In genomic region chr2:216741223-216741593, GRCh38 we compare ENCODE assay signal across 16 cellular contexts. TPM values are rescaled to one million over a fixed set of nuclear protein-coding genes. Genes with fewer than 3 reads are reported as not detected.
DNase-seq lines count a peak whose midpoint lies in the region; ATAC-seq, FAIRE-seq and TF ChIP-seq lines count a peak whose summit lies in the region.
"Had no signal": no experiment of that assay in that cellular context is flagged by ENCODE, and none has a peak within 500 bp of the region (broad histone marks: within the 10 kb centered on the region; RNA-seq: fewer than 3 reads in every experiment).

No MANE protein-coding gene starts in this region.

- peaks cover 2 to 31% of the 10 kb centered on the region in 2 experiments for H3K27me3 ChIP-seq in K562 (ENCODE audit: control insufficient read depth in 2 of 2, insufficient read depth in 2 of 2, low read length in 2 of 2)
- no peaks in the 10 kb centered on the region for H3K27me3 ChIP-seq in parathyroid adenoma (ENCODE audit: control insufficient read depth, insufficient read depth, low read length)
- no peaks in the 10 kb centered on the region for H3K27me3 ChIP-seq in transverse colon

- DNase-seq in K562 (ENCODE audit: extremely low read depth in 1 of 4, low spot score in 3 of 4) (no peak), left lobe of liver (ENCODE audit: low spot score) (no peak), transverse colon (no peak), ureter (ENCODE audit: low spot score) (no peak), amygdala (lab: John Stamatoyannopoulos, UW) (no peak)
- DNase-seq: ACHN; Caco-2; CD4-positive, CD25-positive, alpha-beta regulatory T cell; NCI-H187 treated with DMSO at 0.1 percent for 48 hours; NCI-H2171; NCI-H446 had no signal

- H3K9ac ChIP-seq in K562 (ENCODE audit: insufficient read depth in 1 of 2, low read depth in 2 of 2, low read length in 2 of 2) (no peak overlapping the region), parathyroid adenoma (no peak overlapping the region)

- WGBS in K562 (ENCODE audit: insufficient coverage, low coverage, missing lambda C conversion rate): 0% methylated on average over 2 of the region's 2 CpGs
- 50 to 65% methylated on average over 1 to 2 of the region's 2 CpGs for WGBS in transverse colon (ENCODE audit: low coverage in 1 of 2), 2 donors

- no peaks in the 10 kb centered on the region for H3K79me2 ChIP-seq in K562 (ENCODE audit: control insufficient read depth, insufficient read depth, low read length)
- no peaks in the 10 kb centered on the region for H3K79me2 ChIP-seq in parathyroid adenoma

- BruUV-seq in K562 (replicated peaks; lab: Mats Ljungman, UMichigan): no TSS peak

- H3K4me2 ChIP-seq in K562 (ENCODE audit: insufficient read depth, low read length) (no peak overlapping the region), parathyroid adenoma (ENCODE audit: low read length) (peak overlapping the region; percentile 39)

- TF ChIP-seq RAD21 in K562 (CRISPR knock-in tag; conservative IDR thresholded peaks at IDR 0.05 in 1 of 2, IDR thresholded peaks at IDR 0.05 in 1 of 2): no peak

- intact Hi-C loops in K562 (cut with micrococcal nuclease): no loop called here
- intact Hi-C loops in transverse colon (cut with DNase I; ENCODE audit: low total_unique reads): no loop called here

- H3K27ac ChIP-seq in K562 (ENCODE audit: extremely low read depth, low read depth, low read length) (no peak overlapping the region), parathyroid adenoma (peak overlapping the region; percentile 27), transverse colon (peak overlapping the region; percentile 76 to 87 (median 82))

- no peak for TF ChIP-seq EP300 in K562 (IDR thresholded peaks at IDR 0.05; ENCODE audit: low read length)
- TF ChIP-seq EP300 in transverse colon (IDR thresholded peaks at IDR 0.05; ENCODE audit: low read depth): no peak

- CTCF ChIA-PET in K562 (lab: Yijun Ruan, JAX; ENCODE audit: low intra/inter-chr PET ratio): no interaction called here

- no peaks in the 10 kb centered on the region for H4K20me1 ChIP-seq in K562 (replicated peaks; ENCODE audit: control insufficient read depth, insufficient read depth, low read length)

- H3K36me3 ChIP-seq in K562 (ENCODE audit: control insufficient read depth, insufficient read depth, low read length) (no peaks in the 10 kb centered on the region), parathyroid adenoma (ENCODE audit: control insufficient read depth, insufficient read depth, low read length) (no peaks in the 10 kb centered on the region), transverse colon (no peaks in the 10 kb centered on the region)

- POLR2A ChIA-PET in K562 (lab: Yijun Ruan, JAX): interaction anchor here (0.7 kb wide), 1 partner anchor 10 kb away, joined by 3 read pairs; no protein-coding TSS in a partner anchor

- H2AFZ ChIP-seq in K562 (ENCODE audit: low read depth, low read length) (no peak overlapping the region), parathyroid adenoma (peak overlapping the region; percentile 57)

- TF ChIP-seq CTCF in K562 (IDR thresholded peaks at IDR 0.05 in 2 of 3, conservative IDR thresholded peaks at IDR 0.05 in 1 of 3; ENCODE audit: insufficient read depth in 2 of 3, low read depth in 1 of 3, low read length in 3 of 3) (no peak), parathyroid adenoma (IDR thresholded peaks at IDR 0.05) (no peak), transverse colon (IDR thresholded peaks at IDR 0.05) (no peak)

- TF ChIP-seq POLR2A in K562 (conservative IDR thresholded peaks at IDR 0.05) (no peak), transverse colon (IDR thresholded peaks at IDR 0.05) (no peak)

- H3K9me1 ChIP-seq in K562 (ENCODE audit: control insufficient read depth, insufficient read depth, low read length): no peaks in the 10 kb centered on the region

- in situ Hi-C loops in K562 (cut with MboI): no loop called here
- in situ Hi-C loops in transverse colon (cut with MboI; ENCODE audit: low pct_ligation_motif_present in 1 of 4, low pct_unique_long_range_greater_than_20kb in 1 of 4, low sequenced_read_pairs in 3 of 4): no loop called here

- H3K4me1 ChIP-seq in K562 (replicated peaks in 1 of 2; ENCODE audit: control insufficient read depth in 2 of 2, insufficient read depth in 2 of 2, low read length in 2 of 2): no peaks in the 10 kb centered on the region; a peak in 1 of 5 replicates
- peaks cover 9% of the 10 kb centered on the region for H3K4me1 ChIP-seq in parathyroid adenoma
- H3K4me1 ChIP-seq in transverse colon: peaks cover 17 to 49% (median 21%) of the 10 kb centered on the region in 4 donors
- H3K4me1 ChIP-seq: Caco-2 had no signal

- H3K9me3 ChIP-seq in K562 (replicated peaks; ENCODE audit: control insufficient read depth, insufficient read depth, low read depth, low read length) (no peaks in the 10 kb centered on the region), parathyroid adenoma (ENCODE audit: control insufficient read depth, low read length) (no peaks in the 10 kb centered on the region), transverse colon (no peaks in the 10 kb centered on the region)
- H3K9me3 ChIP-seq: Caco-2 had no signal

- no peak for ATAC-seq in K562
- ATAC-seq in left lobe of liver: peak; percentile 58
- ATAC-seq in HG03342 (IDR thresholded peaks at IDR 0.05; ENCODE audit: unreplicated experiment): no peak
- no peak for ATAC-seq in GM18520 (IDR thresholded peaks at IDR 0.05; ENCODE audit: unreplicated experiment)

- FAIRE-seq in K562 (lab: Jason Lieb, UNC): no peak
- FAIRE-seq: GM12892 had no signal

- H3K4me3 ChIP-seq in K562: no peak overlapping the region
- no peak overlapping the region for H3K4me3 ChIP-seq in parathyroid adenoma (ENCODE audit: low read depth, low read length)
- H3K4me3 ChIP-seq in transverse colon: no peak overlapping the region

TF ChIP-seq in K562, 482 proteins besides CTCF, POLR2A, EP300 and RAD21:
- TF ChIP-seq, protein P1, sequence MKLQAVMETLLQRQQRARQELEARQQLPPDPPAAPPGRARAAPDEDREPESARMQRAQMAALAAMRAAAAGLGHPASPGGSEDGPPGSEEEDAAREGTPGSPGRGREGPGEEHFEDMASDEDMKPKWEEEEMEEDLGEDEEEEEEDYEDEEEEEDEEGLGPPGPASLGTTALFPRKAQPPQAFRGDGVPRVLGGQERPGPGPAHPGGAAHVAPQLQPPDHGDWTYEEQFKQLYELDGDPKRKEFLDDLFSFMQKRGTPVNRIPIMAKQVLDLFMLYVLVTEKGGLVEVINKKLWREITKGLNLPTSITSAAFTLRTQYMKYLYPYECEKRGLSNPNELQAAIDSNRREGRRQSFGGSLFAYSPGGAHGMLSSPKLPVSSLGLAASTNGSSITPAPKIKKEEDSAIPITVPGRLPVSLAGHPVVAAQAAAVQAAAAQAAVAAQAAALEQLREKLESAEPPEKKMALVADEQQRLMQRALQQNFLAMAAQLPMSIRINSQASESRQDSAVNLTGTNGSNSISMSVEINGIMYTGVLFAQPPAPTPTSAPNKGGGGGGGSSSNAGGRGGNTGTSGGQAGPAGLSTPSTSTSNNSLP (IDR thresholded peaks at IDR 0.05; ENCODE audit: borderline replicate concordance, low read depth, low read length): no peak
- TF ChIP-seq NR2C2 (CRISPR knock-in tag; IDR thresholded peaks at IDR 0.05): no peak
- TF ChIP-seq NR2C2 (tag; IDR thresholded peaks at IDR 0.05): 0 out of 2 replicates have a peak, but pooled peaks have one; percentile 2

RNA-seq across cellular contexts. Expression of gene IGFBP5, which starts 45.9 kb away (rescaled TPM):
- total RNA-seq in K562 (2011; cell fraction: chromatin; rRNA removed; ENCODE audit: low replicate concordance): 0.05 TPM in 1 of 2 replicates, not detected in the other
- total RNA-seq in K562 (2011; cell fraction: nucleolus; rRNA removed): 0.17 TPM in 1 of 2 replicates, not detected in the other
- 0.29 TPM in 1 of 2 replicates, not detected in the other for total RNA-seq in K562 (2011; cell fraction: nucleoplasm; rRNA removed)
- total RNA-seq in K562 (2014; rRNA removed) (not detected in 2 replicates), K562 (2014; rRNA removed; fragmentation: Illumina TruSeq; extraction: Trizol) (not detected in 2 replicates), K562 (2015; rRNA removed; fragmentation: Illumina TruSeq; extraction: Trizol) (not detected in 2 replicates), K562 (2021) (1.9 and 2.5 TPM in 2 replicates), left lobe of liver (55.4 TPM), transverse colon (100 to 1,000 TPM; 146 to 263 (median 190) TPM), ureter (697 TPM)
- polyA plus RNA-seq in K562 (2011; rRNA removed) (0.01 and 0.05 TPM in 2 replicates), K562 (2014; fragmentation: Illumina TruSeq; extraction: Trizol) (not detected in 2 replicates), K562 (2014; fragmentation: Nextera tagmentation; extraction: Ambion mirVana) (not detected), K562 (2014; rRNA removed) (0.03 and 0.49 TPM in 2 replicates)
- under 0.01 and 0.28 TPM in 2 replicates for polyA plus RNA-seq in K562 (2011; cell fraction: cytosol; rRNA removed)
- 0.01 and 0.40 TPM in 2 replicates for polyA plus RNA-seq in K562 (2011; cell fraction: nucleus; rRNA removed)
- polyA plus RNA-seq in K562 (2012): 0.04 and 0.08 TPM in 2 replicates
- polyA minus RNA-seq in K562 (2011; rRNA and poly(A)+ RNA removed): 0.03 and 0.04 TPM in 2 replicates
- polyA minus RNA-seq in K562 (2011; cell fraction: cytosol; rRNA and poly(A)+ RNA removed): not detected in 2 replicates
- under 0.01 TPM in 1 of 2 replicates, not detected in the other for polyA minus RNA-seq in K562 (2011; cell fraction: nucleus; rRNA and poly(A)+ RNA removed)
- total RNA-seq: OCI-LY7 had no signal
- polyA plus RNA-seq: CD4-positive, CD25-positive, alpha-beta regulatory T cell had no signal

Comparison
In these comparisons a context has a peak if more than half of its experiments do, and no peak if none do; other contexts are left out.
1. RNA of gene IGFBP5, which starts 45.9 kb away (total RNA-seq): 697 TPM in ureter (single experiment), 146 to 263 TPM in transverse colon and 55.4 TPM in left lobe of liver (single experiment); 0.05 to 2.5 TPM in K562; every median in the first group is over 10 times any median in the second.